Comparison of ENCODE assay signal across 19 cellular contexts in the genomic region with DNA sequence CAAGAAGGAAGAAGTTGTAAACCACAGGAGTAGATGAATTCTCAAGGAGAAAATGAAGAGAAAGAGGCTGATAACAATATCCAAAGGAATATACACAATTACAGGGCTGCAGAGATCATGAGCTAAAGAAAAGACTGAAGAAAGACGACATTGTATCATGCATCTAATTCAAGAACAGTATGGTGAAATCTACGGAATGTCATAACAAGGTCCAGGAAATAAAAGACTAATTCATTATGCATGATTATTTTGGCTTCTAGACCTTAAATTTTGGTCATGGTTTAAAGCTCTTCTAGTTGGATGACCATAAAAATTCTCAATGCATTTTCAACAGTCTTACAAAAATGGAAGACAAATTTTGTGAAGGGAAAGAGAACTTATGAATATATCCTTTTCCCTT.
"Had no signal": no experiment of that assay in that cellular context is flagged by ENCODE, and none has a peak within 500 bp of the region (broad histone marks: within the 10 kb centered on the region; RNA-seq: fewer than 3 reads in every experiment).

No MANE protein-coding gene starts in this region.

- H3K9me3 ChIP-seq: prostate gland, upper lobe of right lung had no signal

- FAIRE-seq: colon had no signal

- H3K27me3 ChIP-seq: upper lobe of right lung had no signal

- H3K4me1 ChIP-seq: prostate gland had no signal

- H3K4me3 ChIP-seq: lung, prostate gland, upper lobe of right lung had no signal

- H3K27me3 Mint-ChIP-seq: activated CD8-positive, alpha-beta memory T cell treated with anti-CD3 and anti-CD28 coated beads, Interleukin-2, amount 10 ng/mL, durations not matched to agents 7 days and 5 days; activated naive CD8-positive, alpha-beta T cell treated with anti-CD3 and anti-CD28 coated beads for 36 hours; activated T-cell treated with anti-CD3 and anti-CD28 coated beads, Interleukin-2, amount 50 U/mL, for 24 hours; naive thymus-derived CD8-positive, alpha-beta T cell had no signal

- H3K9me3 Mint-ChIP-seq: activated naive CD8-positive, alpha-beta T cell treated with anti-CD3 and anti-CD28 coated beads for 36 hours; activated T-cell treated with anti-CD3 and anti-CD28 coated beads, Interleukin-2, amount 50 U/mL, for 24 hours; immature natural killer cell had no signal

- H3K4me3 Mint-ChIP-seq: activated CD8-positive, alpha-beta memory T cell treated with anti-CD3 and anti-CD28 coated beads, Interleukin-2, amount 10 ng/mL, durations not matched to agents 7 days and 5 days; activated naive CD8-positive, alpha-beta T cell treated with anti-CD3 and anti-CD28 coated beads for 36 hours; activated T-cell treated with anti-CD3 and anti-CD28 coated beads, Interleukin-2, amount 50 U/mL, for 24 hours; immature natural killer cell; naive thymus-derived CD8-positive, alpha-beta T cell had no signal

- H3K27ac Mint-ChIP-seq: activated CD8-positive, alpha-beta memory T cell treated with anti-CD3 and anti-CD28 coated beads, Interleukin-2, amount 10 ng/mL, durations not matched to agents 7 days and 5 days; activated naive CD8-positive, alpha-beta T cell treated with anti-CD3 and anti-CD28 coated beads for 36 hours; activated T-cell treated with anti-CD3 and anti-CD28 coated beads, Interleukin-2, amount 50 U/mL, for 24 hours; immature natural killer cell had no signal

- H3K36me3 ChIP-seq: prostate gland, upper lobe of right lung had no signal

- H3K36me3 Mint-ChIP-seq: activated CD8-positive, alpha-beta memory T cell treated with anti-CD3 and anti-CD28 coated beads, Interleukin-2, amount 10 ng/mL, durations not matched to agents 7 days and 5 days; activated naive CD8-positive, alpha-beta T cell treated with anti-CD3 and anti-CD28 coated beads for 36 hours; immature natural killer cell had no signal

- DNase-seq: activated CD4-positive, alpha-beta T cell treated with anti-CD3 and anti-CD28 coated beads, Interleukin-2, amount 50 U/mL, for 4 hours; activated CD4-positive, CD25-positive, alpha-beta regulatory T cell treated with anti-CD3 and anti-CD28 coated beads, Interleukin-2, amount 50 U/mL, for 72 hours; activated CD8-positive, alpha-beta memory T cell treated with anti-CD3 and anti-CD28 coated beads, Interleukin-2, amount 10 ng/mL, durations not matched to agents 7 days and 5 days; activated effector memory CD4-positive, alpha-beta T cell treated with Interleukin-2 at 50 U/mL for 16 hours; activated naive CD8-positive, alpha-beta T cell treated with anti-CD3 and anti-CD28 coated beads for 36 hours; activated T-cell treated with anti-CD3 and anti-CD28 coated beads, Interleukin-2, amount 50 U/mL, for 24 hours; aorta; effector CD8-positive, alpha-beta T cell; immature natural killer cell; naive thymus-derived CD8-positive, alpha-beta T cell; nucleus accumbens; stimulated activated CD4-positive, alpha-beta T cell treated with anti-CD3 and anti-CD28 coated beads, Interleukin-2, amount 100 ng/mL, for 48 hours; stimulated activated CD8-positive, alpha-beta memory T cell treated with anti-CD3 and anti-CD28 coated beads, Interleukin-4, amount 100 ng/mL, for 48 hours; stimulated activated naive CD8-positive, alpha-beta T cell treated with anti-CD3 and anti-CD28 coated beads, Interleukin-15, Interleukin-2, amounts not matched to agents 100 U/mL and 50 U/mL, for 24 hours; T-helper 9 cell; upper lobe of right lung had no signal

- H3K27ac ChIP-seq: prostate gland, upper lobe of right lung had no signal
